1 cellular context compared by ENCODE assay signal in the genomic region with DNA sequence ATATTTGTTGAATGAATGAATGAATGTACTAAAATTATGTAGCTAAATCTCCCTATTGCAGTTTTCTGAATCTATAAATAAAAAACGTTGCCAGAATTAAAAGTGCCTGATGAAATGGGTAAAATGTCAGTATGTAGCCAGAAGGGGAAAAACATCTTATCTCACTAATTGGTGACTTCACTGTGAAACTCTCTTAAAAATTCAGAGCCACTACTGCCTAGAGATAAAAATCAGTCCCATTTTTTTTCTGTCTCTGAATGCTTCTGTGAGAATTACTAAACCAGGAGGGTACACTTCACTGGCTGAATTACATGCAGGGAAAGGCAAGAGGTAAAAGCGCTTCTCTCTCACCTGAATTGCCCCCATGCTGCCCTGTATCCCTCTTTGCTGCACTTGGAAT.
TF ChIP-seq lines count a peak whose summit lies in the region.

No MANE protein-coding gene starts in this region.

TF ChIP-seq in GM23338, 12 proteins besides CTCF, POLR2A, EP300 and RAD21 (continued from another document):
- no peak for TF ChIP-seq EZH2 (IDR thresholded peaks at IDR 0.05; ENCODE audit: low read depth, unreplicated experiment)
- no peak for TF ChIP-seq ZNF114 (CRISPR knock-in tag; IDR thresholded peaks at IDR 0.05)
